Comparison of ENCODE assay signal across 8 cellular contexts in genomic region chr7:48090095-48090805, GRCh38. TPM values are rescaled to one million over a fixed set of nuclear protein-coding genes. Genes with fewer than 3 reads are reported as not detected.
DNase-seq lines count a peak whose midpoint lies in the region; ATAC-seq and TF ChIP-seq lines count a peak whose summit lies in the region.

No MANE protein-coding gene starts in this region.

- no peaks in the 10 kb centered on the region for H3K27me3 ChIP-seq in left ventricle myocardium inferior (ENCODE audit: low read depth)
- no peaks in the 10 kb centered on the region for H3K27me3 ChIP-seq in psoas muscle (ENCODE audit: insufficient read depth in 3 of 3, low read length in 2 of 3)

- ATAC-seq in psoas muscle (no peak), HG03565 (IDR thresholded peaks at IDR 0.05; ENCODE audit: unreplicated experiment) (no peak), GM21360 (IDR thresholded peaks at IDR 0.05; ENCODE audit: unreplicated experiment) (no peak)

- H3K36me3 ChIP-seq in left ventricle myocardium inferior (peaks cover 40% of the 10 kb centered on the region), psoas muscle (ENCODE audit: insufficient read depth in 1 of 2, low read depth in 1 of 2) (peaks cover 3 to 41% of the 10 kb centered on the region in 2 donors)

- peak overlapping the region; percentile 82 for H3K4me3 ChIP-seq in WI38 (ENCODE audit: low read depth, low read length)
- H3K4me3 ChIP-seq in left ventricle myocardium inferior: peak overlapping the region; percentile 89
- peak overlapping the region; percentile 83 for H3K4me3 ChIP-seq in psoas muscle

- no peaks in the 10 kb centered on the region for H3K9me3 ChIP-seq in left ventricle myocardium inferior (replicated peaks)
- no peaks in the 10 kb centered on the region for H3K9me3 ChIP-seq in psoas muscle

- intact Hi-C loops in left ventricle myocardium inferior (cut with micrococcal nuclease) (no loop called here), psoas muscle (cut with DNase I) (loop anchor here in 1 of 2 donors (5.0 kb wide), 1 partner anchor 53 kb away; the partner anchor contains the start of gene C7orf57)

- TF ChIP-seq CTCF in WI38 (IDR thresholded peaks at IDR 0.05; ENCODE audit: low read depth, low read length) (no peak), left ventricle myocardium inferior (IDR thresholded peaks at IDR 0.05; ENCODE audit: borderline replicate concordance) (no peak), psoas muscle (IDR thresholded peaks at IDR 0.05) (no peak), GM13977 (IDR thresholded peaks at IDR 0.05; ENCODE audit: extremely low read depth, insufficient read depth, missing control alignments) (no peak)

- H3K27ac ChIP-seq in left ventricle myocardium inferior (replicated peaks) (peak overlapping the region; percentile 99), psoas muscle (peak overlapping the region; percentile 88)

- 42 to 63% (median 62%) methylated on average over 28 of the region's 28 CpGs for WGBS in psoas muscle, 3 donors

- peaks cover 46% of the 10 kb centered on the region for H3K4me1 ChIP-seq in left ventricle myocardium inferior
- peaks cover 3% of the 10 kb centered on the region for H3K4me1 ChIP-seq in psoas muscle

- in situ Hi-C loops in GM13977 (cut with MboI; ENCODE audit: low pct_unique_long_range_greater_than_20kb, low sequenced_read_pairs, unreplicated experiment): no loop called here

- peak; percentile 40 for DNase-seq in ELR (ENCODE audit: low read depth)
- peak; percentile 47 for DNase-seq in left ventricle myocardium inferior
- DNase-seq in psoas muscle: peak; percentile 44 to 66
- DNase-seq in GM13977 (ENCODE audit: low spot score): no peak
- DNase-seq in NCI-H526 treated with DMSO at 0.1 percent for 48 hours (lab: John Stamatoyannopoulos, UW): no peak

RNA-seq across cellular contexts. Expression of gene UPP1, which starts 1.2 kb away (rescaled TPM):
- total RNA-seq in left ventricle myocardium inferior (19.8 TPM), psoas muscle (10 to 100 TPM in 3 of 4 donors, 1 to 10 TPM in 1; 7.5 to 14.5 (median 12.6) TPM)
- polyA plus RNA-seq in psoas muscle: 100 to 1,000 TPM in 1 of 3 donors, 10 to 100 TPM in 2; 10.3 to 250 (median 11.9) TPM

RNA-seq across cellular contexts. Expression of gene C7orf57, which starts 54.9 kb away (rescaled TPM):
- total RNA-seq in left ventricle myocardium inferior: not detected
- not detected for total RNA-seq in psoas muscle
- polyA plus RNA-seq in psoas muscle: under 1 TPM in 2 of 3 donors, not detected in 1; 0.01 to 0.06 TPM

Comparison
In these comparisons a context has a peak if more than half of its experiments do, and no peak if none do; other contexts are left out.
1. DNase-seq: peak in ELR (single experiment), left ventricle myocardium inferior (single experiment) and psoas muscle (2 of 2); none in GM13977 (single experiment) and NCI-H526 treated with DMSO at 0.1 percent for 48 hours (single experiment).
2. Peak in every context shown above with its lines, with median percentiles within 50 percentile points of each other: H3K4me3 ChIP-seq.